ENCODE assay signal across 17 cellular contexts in the genomic region with DNA sequence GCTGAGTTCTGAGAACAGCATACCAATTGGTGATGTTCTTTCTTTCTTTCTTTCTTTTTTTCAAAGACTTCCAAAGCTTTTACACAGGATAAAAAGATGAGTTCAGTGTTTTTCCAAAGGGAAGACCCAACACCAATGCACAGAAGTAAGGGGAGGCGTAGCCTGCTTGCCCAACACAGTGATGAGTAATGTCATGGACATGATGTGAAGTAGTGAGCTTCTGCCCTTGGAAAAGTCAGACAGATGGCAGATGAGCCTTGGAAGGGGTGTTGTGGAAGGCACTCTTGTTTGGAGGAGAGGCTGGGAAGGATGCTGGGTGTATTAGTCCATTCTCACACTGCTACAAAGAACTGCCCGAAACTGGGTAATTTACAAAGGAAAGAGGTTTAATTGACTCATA. TPM values are rescaled to one million over a fixed set of nuclear protein-coding genes. Genes with fewer than 3 reads are reported as not detected.
A peak's percentile ranks its signal among the peaks of the same experiment; 100 is the strongest.
DNase-seq lines count a peak whose midpoint lies in the region; ATAC-seq and TF ChIP-seq lines count a peak whose summit lies in the region.
"Had no signal": no experiment of that assay in that cellular context is flagged by ENCODE, and none has a peak within 500 bp of the region (broad histone marks: within the 10 kb centered on the region; RNA-seq: fewer than 3 reads in every experiment).

No MANE protein-coding gene starts in this region.

- intact Hi-C loops in psoas muscle (cut with DNase I) = no loop called here
- intact Hi-C loops in left ventricle myocardium superior (cut with micrococcal nuclease) = no loop called here
- intact Hi-C loops in Caco-2 (cut with micrococcal nuclease; ENCODE audit: unreplicated experiment) = no loop called here

- H3K79me2 ChIP-seq in DOHH2 (ENCODE audit: control insufficient read depth, low read length) = no peaks in the 10 kb centered on the region

- peaks cover 21% of the 10 kb centered on the region for H3K4me1 Mint-ChIP-seq in Caco-2 (ENCODE audit: low read depth, unreplicated experiment)

- no peaks in the 10 kb centered on the region for H4K20me1 ChIP-seq in DOHH2 (ENCODE audit: control insufficient read depth, insufficient read depth, low read depth, low read length)

- peak overlapping the region; percentile 69 for H3K4me2 ChIP-seq in DOHH2 (ENCODE audit: low read length)

- H3K4me1 ChIP-seq in DOHH2 (ENCODE audit: control insufficient read depth, low read length) (peaks cover 17% of the 10 kb centered on the region), psoas muscle (peaks cover 37% of the 10 kb centered on the region), Caco-2 (peaks cover 24% of the 10 kb centered on the region)

- POLR2A ChIA-PET in Caco-2 (lab: Charles Lee) = no interaction called here

- ATAC-seq in psoas muscle (peak in 3 of 4 donors; percentile 50 to 54 (median 50)), GM21367 (IDR thresholded peaks at IDR 0.05; ENCODE audit: unreplicated experiment) (no peak), left ventricle myocardium superior (no peak)

- TF ChIP-seq CTCF in DOHH2 (IDR thresholded peaks at IDR 0.05; ENCODE audit: low read depth, low read length, poor library complexity, severe bottlenecking) = no peak
- no peak for TF ChIP-seq CTCF in psoas muscle (IDR thresholded peaks at IDR 0.05)
- no peak for TF ChIP-seq CTCF in Caco-2 (IDR thresholded peaks at IDR 0.05; ENCODE audit: insufficient read depth in 1 of 2, low read depth in 1 of 2, low read length in 1 of 2, severe bottlenecking in 1 of 2, unreplicated experiment in 1 of 2)

- no TSS peak for BruUV-seq in Caco-2 (replicated peaks; lab: Mats Ljungman, UMichigan)

- peak; percentile 73 for DNase-seq in RPMI7951 (ENCODE audit: low read depth)
- DNase-seq in epithelial cell of prostate (ENCODE audit: low read depth, low spot score) = no peak
- DNase-seq in psoas muscle = no peak
- DNase-seq in left ventricle myocardium superior = no peak
- DNase-seq in Caco-2 = no peak
- DNase-seq in NCI-H2029 treated with DMSO at 0.1 percent for 48 hours (lab: John Stamatoyannopoulos, UW) = no peak
- DNase-seq: C1 segment of cervical spinal cord; effector memory CD8-positive, alpha-beta T cell; heart right ventricle; left cardiac atrium; NCI-H1092; NCI-H2171 treated with DMSO at 0.1 percent for 48 hours had no signal

- H3K9me3 Mint-ChIP-seq in Caco-2 (ENCODE audit: unreplicated experiment) = no peaks in the 10 kb centered on the region
- H3K9me3 Mint-ChIP-seq: brain; effector memory CD8-positive, alpha-beta T cell had no signal

- WGBS in psoas muscle, 3 donors = 93 to 98% (median 94%) methylated on average over 2 of the region's 2 CpGs

- H3K36me3 ChIP-seq in DOHH2 (ENCODE audit: control insufficient read depth, low read length) (no peaks in the 10 kb centered on the region), psoas muscle (ENCODE audit: insufficient read depth in 1 of 2, low read depth in 1 of 2) (no peaks in the 10 kb centered on the region), Caco-2 (ENCODE audit: control insufficient read depth, insufficient read depth, low read length) (no peaks in the 10 kb centered on the region)

- H3K4me3 Mint-ChIP-seq in Caco-2 (ENCODE audit: unreplicated experiment) = no peak overlapping the region
- H3K4me3 Mint-ChIP-seq: brain; effector memory CD8-positive, alpha-beta T cell had no signal

- H3K27ac Mint-ChIP-seq in Caco-2 (ENCODE audit: unreplicated experiment) = no peak overlapping the region
- H3K27ac Mint-ChIP-seq: brain; effector memory CD8-positive, alpha-beta T cell had no signal

- CTCF ChIA-PET in Caco-2 (lab: Charles Lee) = no interaction called here

- peaks cover 6% of the 10 kb centered on the region for H3K36me3 Mint-ChIP-seq in Caco-2 (ENCODE audit: insufficient read depth, unreplicated experiment)

- no peak overlapping the region for H3K27ac ChIP-seq in DOHH2 (ENCODE audit: low read depth, low read length)
- H3K27ac ChIP-seq in epithelial cell of prostate = peak overlapping the region; percentile 99
- peak overlapping the region; percentile 89 for H3K27ac ChIP-seq in psoas muscle
- H3K27ac ChIP-seq: heart right ventricle had no signal

- H3K9me3 ChIP-seq in DOHH2 (ENCODE audit: control insufficient read depth, insufficient read depth, low read length) = no peaks in the 10 kb centered on the region
- H3K9me3 ChIP-seq in psoas muscle = no peaks in the 10 kb centered on the region
- H3K9me3 ChIP-seq in Caco-2 = no peaks in the 10 kb centered on the region
- H3K9me3 ChIP-seq: heart right ventricle had no signal

- H3K27me3 ChIP-seq in DOHH2 (ENCODE audit: control insufficient read depth, low read length) (no peaks in the 10 kb centered on the region), psoas muscle (ENCODE audit: insufficient read depth in 3 of 3, low read length in 2 of 3) (no peaks in the 10 kb centered on the region), Caco-2 (replicated peaks; ENCODE audit: control insufficient read depth, insufficient read depth, low read length) (no peaks in the 10 kb centered on the region)
- H3K27me3 ChIP-seq: heart right ventricle had no signal

- no peaks in the 10 kb centered on the region for H3K9me2 ChIP-seq in DOHH2 (replicated peaks; ENCODE audit: control insufficient read depth, low read length)

- H3K4me3 ChIP-seq in DOHH2 (ENCODE audit: low read length) = peak overlapping the region; percentile 61; the same call in 1 of the 2 replicates
- no peak overlapping the region for H3K4me3 ChIP-seq in psoas muscle
- H3K4me3 ChIP-seq in Caco-2 (ENCODE audit: low read depth, low read length) = no peak overlapping the region
- H3K4me3 ChIP-seq: heart right ventricle had no signal

- H3K27me3 Mint-ChIP-seq in Caco-2 (ENCODE audit: insufficient read depth, unreplicated experiment) = no peaks in the 10 kb centered on the region
- H3K27me3 Mint-ChIP-seq: brain had no signal

- no peaks in the 10 kb centered on the region for H3F3A ChIP-seq in DOHH2 (ENCODE audit: control insufficient read depth, insufficient read depth)

RNA-seq across cellular contexts. Expression of a gene that starts 12.7 kb away (rescaled TPM):
- total RNA-seq in RPMI7951 (2014; rRNA removed; shearing (Covaris generic)) = 67.0 and 67.4 TPM in 2 replicates
- total RNA-seq in psoas muscle (10 to 100 TPM in 2 of 4 donors, 1 to 10 TPM in 2; 7.9 to 29.6 (median 10.2) TPM), left ventricle myocardium superior (21.5 TPM), Caco-2 (2022) (17.7 and 18.4 TPM in 2 replicates)
- polyA plus RNA-seq in psoas muscle = 1 to 10 TPM; 1.6 to 3.2 (median 2.5) TPM

RNA-seq across cellular contexts. Expression of a gene that starts 46.5 kb away (rescaled TPM):
- 1.6 and 2.0 TPM in 2 replicates for total RNA-seq in RPMI7951 (2014; rRNA removed; shearing (Covaris generic))
- 1 to 10 TPM; 1.4 to 6.2 (median 3.9) TPM for total RNA-seq in psoas muscle
- polyA plus RNA-seq in psoas muscle = 10 to 100 TPM in 1 of 3 donors, under 1 TPM in 2; 0.04 to 17.2 (median 0.31) TPM
- total RNA-seq in left ventricle myocardium superior = 0.79 TPM
- not detected in 2 replicates for total RNA-seq in Caco-2 (2022)
- total RNA-seq: activated CD8-positive, alpha-beta memory T cell treated with anti-CD3 and anti-CD28 coated beads for 36 hours; SK-MEL-5 had no signal

Comparison
In these comparisons a context has a peak if more than half of its experiments do, and no peak if none do; other contexts are left out.
1. ATAC-seq: peak in psoas muscle (3 of 4); none in GM21367 (single experiment) and left ventricle myocardium superior (single experiment).